11 cellular contexts compared by ENCODE assay signal in genomic region chr1:39080269-39080826, GRCh38. TPM values are rescaled to one million over a fixed set of nuclear protein-coding genes. Genes with fewer than 3 reads are reported as not detected.
A peak's percentile ranks its signal among the peaks of the same experiment; 100 is the strongest.
DNase-seq lines count a peak whose midpoint lies in the region; ATAC-seq and TF ChIP-seq lines count a peak whose summit lies in the region.
"Had no signal": no experiment of that assay in that cellular context is flagged by ENCODE, and none has a peak within 500 bp of the region (broad histone marks: within the 10 kb centered on the region; RNA-seq: fewer than 3 reads in every experiment).

No MANE protein-coding gene starts in this region.

- 72 to 88% methylated on average over 6 to 8 of the region's 12 CpGs for WGBS in gastroesophageal sphincter (ENCODE audit: low coverage in 1 of 2), 2 donors

- CTCF ChIA-PET in AG04449 (lab: Yijun Ruan, JAX), result interaction anchor here (1.0 to 4.8 kb wide), 4 partner anchors 11 to 503 kb away, joined by 3 to 41 read pairs (median 4); no protein-coding TSS in a partner anchor

- peaks cover 8% of the 10 kb centered on the region for H3K4me1 Mint-ChIP-seq in chondrocyte (ENCODE audit: low read depth)
- H3K4me1 Mint-ChIP-seq in nephron progenitor cell, result peaks cover 37% of the 10 kb centered on the region

- H3K4me3 Mint-ChIP-seq in chondrocyte (ENCODE audit: unreplicated experiment) (peak overlapping the region; percentile 65), nephron progenitor cell (peak overlapping the region; percentile 82)

- peaks cover 0 to 37% (median 7%) of the 10 kb centered on the region in 3 donors for H3K4me1 ChIP-seq in gastroesophageal sphincter

- no peak for TF ChIP-seq EP300 in gastroesophageal sphincter (IDR thresholded peaks at IDR 0.05)

- peak overlapping the region; percentile 0; the same call in 1 of the 2 replicates for H3K4me3 ChIP-seq in AG04449 (ENCODE audit: low read depth, low read length)
- peak overlapping the region; percentile 58 for H3K4me3 ChIP-seq in H7 (ENCODE audit: insufficient read depth, low read depth, low read length)
- H3K4me3 ChIP-seq in gastroesophageal sphincter, result peak overlapping the region in 1 of 2 donors; percentile 69

- TF ChIP-seq POLR2A in gastroesophageal sphincter (IDR thresholded peaks at IDR 0.05), result no peak

- no peak overlapping the region for H3K27ac Mint-ChIP-seq in chondrocyte (ENCODE audit: unreplicated experiment)
- no peak overlapping the region for H3K27ac Mint-ChIP-seq in nephron progenitor cell

- H3K36me3 Mint-ChIP-seq in chondrocyte (ENCODE audit: low read depth) (no peaks in the 10 kb centered on the region), nephron progenitor cell (ENCODE audit: low read depth) (peaks cover 11% of the 10 kb centered on the region)

- peak overlapping the region in 1 of 4 donors; percentile 73 for H3K27ac ChIP-seq in gastroesophageal sphincter

- no peak for ATAC-seq in gastroesophageal sphincter

- TF ChIP-seq CTCF in AG04449 (IDR thresholded peaks at IDR 0.05; ENCODE audit: insufficient read depth, low read length, missing control alignments), result no peak
- no peak for TF ChIP-seq CTCF in chondrocyte (IDR thresholded peaks at IDR 0.05)
- no peak for TF ChIP-seq CTCF in nephron progenitor cell (IDR thresholded peaks at IDR 0.05)
- no peak for TF ChIP-seq CTCF in gastroesophageal sphincter (IDR thresholded peaks at IDR 0.05)

- peaks cover 33% of the 10 kb centered on the region for H3K27me3 ChIP-seq in H7 (ENCODE audit: control insufficient read depth, insufficient read depth, low read length)
- peaks cover 37% of the 10 kb centered on the region for H3K27me3 ChIP-seq in gastroesophageal sphincter

- DNase-seq in AG04449 (ENCODE audit: low read depth, low spot score) (no peak), H7 (no peak), chondrocyte (ENCODE audit: low spot score) (no peak), nephron progenitor cell (no peak), cerebellar nuclear complex (lab: John Stamatoyannopoulos, UW) (no peak), anterior cingulate cortex (lab: John Stamatoyannopoulos, UW) (no peak), NCI-H146 treated with DMSO at 0.1 percent for 48 hours (lab: John Stamatoyannopoulos, UW; ENCODE audit: unreplicated experiment) (no peak)
- DNase-seq: activated CD8-positive, alpha-beta memory T cell treated with anti-CD3 and anti-CD28 coated beads for 24 hours; effector CD4-positive, alpha-beta T cell; stimulated activated CD4-positive, alpha-beta T cell treated with anti-CD3 and anti-CD28 coated beads, Interleukin-4, amount 100 ng/mL, for 1 hour had no signal

- POLR2A ChIA-PET in AG04449 (lab: Yijun Ruan, JAX), result no interaction called here

- H3K9me3 ChIP-seq in gastroesophageal sphincter, result no peaks in the 10 kb centered on the region

- H3K27me3 Mint-ChIP-seq in chondrocyte (ENCODE audit: low read depth) (peaks cover 10% of the 10 kb centered on the region), nephron progenitor cell (ENCODE audit: low read depth, poor library complexity) (peaks cover 40% of the 10 kb centered on the region)

- no peaks in the 10 kb centered on the region for H3K36me3 ChIP-seq in H7 (replicated peaks; ENCODE audit: control insufficient read depth, insufficient read depth, low read length)
- H3K36me3 ChIP-seq in gastroesophageal sphincter, result no peaks in the 10 kb centered on the region

- no peaks in the 10 kb centered on the region for H3K9me3 Mint-ChIP-seq in chondrocyte (ENCODE audit: low read depth)
- H3K9me3 Mint-ChIP-seq in nephron progenitor cell, result no peaks in the 10 kb centered on the region

RNA-seq across cellular contexts. Expression of gene NDUFS5, which starts 54.2 kb away (rescaled TPM):
- 677 and 731 TPM in 2 replicates for total RNA-seq in H7 (2014; rRNA removed; shearing (Covaris generic))
- total RNA-seq in chondrocyte, result 148 to 181 TPM (median 149 TPM) in 3 replicates
- 100 to 1,000 TPM; 300 to 553 (median 521) TPM for total RNA-seq in gastroesophageal sphincter
